In genomic region chr9:81497096-81497495, GRCh38 we compare ENCODE assay signal across 22 cellular contexts.
DNase-seq lines count a peak whose midpoint lies in the region; ATAC-seq, FAIRE-seq and TF ChIP-seq lines count a peak whose summit lies in the region.
"Had no signal": no experiment of that assay in that cellular context is flagged by ENCODE, and none has a peak within 500 bp of the region (broad histone marks: within the 10 kb centered on the region; RNA-seq: fewer than 3 reads in every experiment).

No MANE protein-coding gene starts in this region.

- no peaks in the 10 kb centered on the region for H3K36me3 ChIP-seq in bronchial epithelial cell (ENCODE audit: control insufficient read depth, insufficient read depth, low read length)
- no peaks in the 10 kb centered on the region for H3K36me3 ChIP-seq in HAP-1 (replicated peaks)
- H3K36me3 ChIP-seq: BLaER1 treated with 17β-estradiol and CSF1 and Interleukin-3, amounts not matched to agents 10 nM and 100 nM; MG63; SJSA1 had no signal

- H3K4me1 ChIP-seq in HAP-1 = no peaks in the 10 kb centered on the region

- H3K4me3 ChIP-seq in bronchial epithelial cell (ENCODE audit: low read depth, low read length) (no peak overlapping the region), HAP-1 (no peak overlapping the region)
- H3K4me3 ChIP-seq: BLaER1 treated with 17β-estradiol and CSF1 and Interleukin-3, amounts not matched to agents 10 nM and 100 nM; GM12878; GM23338; MG63; SJSA1 had no signal

- ATAC-seq in HG03378 (IDR thresholded peaks at IDR 0.05; ENCODE audit: unreplicated experiment) = no peak
- ATAC-seq: GM12878, GM23338, Right ventricle myocardium inferior had no signal

- TF ChIP-seq CTCF in bronchial epithelial cell (IDR thresholded peaks at IDR 0.05; ENCODE audit: insufficient read depth, low read length, severe bottlenecking) = no peak

- no peak for FAIRE-seq in bronchial epithelial cell (lab: Jason Lieb, UNC)
- FAIRE-seq: GM12878 had no signal

- in situ Hi-C loops in HAP-1 (cut with MboI; ENCODE audit: low sequenced_read_pairs) = no loop called here

- no peaks in the 10 kb centered on the region for H3K9me3 ChIP-seq in HAP-1
- H3K9me3 ChIP-seq: BLaER1 treated with 17β-estradiol and CSF1 and Interleukin-3, amounts not matched to agents 10 nM and 100 nM; MG63; SJSA1 had no signal

- H3K27me3 ChIP-seq in bronchial epithelial cell (ENCODE audit: control insufficient read depth, insufficient read depth, low read length) (peaks cover 32% of the 10 kb centered on the region), HAP-1 (ENCODE audit: low read depth) (no peaks in the 10 kb centered on the region)
- H3K27me3 ChIP-seq: BLaER1 treated with 17β-estradiol and CSF1 and Interleukin-3, amounts not matched to agents 10 nM and 100 nM; MG63; SJSA1 had no signal

- DNase-seq in EH (ENCODE audit: low read depth) (peak; percentile 21), LHCN-M2 (ENCODE audit: low read depth) (peak; percentile 22), bronchial epithelial cell (ENCODE audit: low read depth) (peak; percentile 28), hepatic stellate cell (ENCODE audit: low spot score) (peak; percentile 25), cerebellar cortex (ENCODE audit: low spot score) (no peak), NCI-H2029 (lab: John Stamatoyannopoulos, UW) (no peak), HAP-1 (ENCODE audit: low spot score in 2 of 2) (no peak)
- DNase-seq: ACHN; CD4-positive, alpha-beta memory T cell; DMS153; Kasumi-1; MG63; NCI-H1417; NCI-H1694 treated with DMSO at 0.1 percent for 48 hours; NCI-H446 treated with DMSO at 0.1 percent for 48 hours; NCI-H526 treated with DMSO at 0.1 percent for 48 hours had no signal

Comparison
In these comparisons a context has a peak if more than half of its experiments do, and no peak if none do; other contexts are left out.
1. DNase-seq: peak in EH (single experiment), LHCN-M2 (single experiment), bronchial epithelial cell (single experiment) and hepatic stellate cell (single experiment); none in cerebellar cortex (single experiment), NCI-H2029 (single experiment) and HAP-1 (0 of 2).